In the genomic region with DNA sequence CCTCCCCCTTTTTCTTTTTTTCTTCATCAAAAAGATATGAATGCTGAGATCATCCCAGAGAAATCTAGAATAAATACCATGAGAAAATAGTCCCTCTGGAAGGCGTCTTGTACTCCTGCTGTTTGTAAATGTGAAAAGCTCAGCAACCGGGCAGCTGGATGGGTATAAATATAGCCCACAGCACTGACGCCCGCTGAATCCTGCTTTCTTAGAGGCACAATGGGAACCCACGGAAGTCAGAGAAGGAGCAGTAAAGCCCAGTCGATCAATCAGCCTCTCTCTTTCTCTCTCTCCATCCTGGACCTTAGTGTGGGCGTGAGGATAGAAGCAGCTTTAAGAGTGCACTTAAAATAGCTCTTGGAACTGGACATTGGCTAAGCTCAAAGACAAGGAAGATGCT, we compare ENCODE assay signal across 13 cellular contexts.
DNase-seq lines count a peak whose midpoint lies in the region; ATAC-seq and TF ChIP-seq lines count a peak whose summit lies in the region.
"Had no signal": no experiment of that assay in that cellular context is flagged by ENCODE, and none has a peak within 500 bp of the region (broad histone marks: within the 10 kb centered on the region; RNA-seq: fewer than 3 reads in every experiment).

No MANE protein-coding gene starts in this region.

- peak; percentile 38 for ATAC-seq in body of pancreas
- ATAC-seq in psoas muscle, result peak; percentile 54 to 73 (median 68)

- no peak overlapping the region for H3K4me3 ChIP-seq in body of pancreas
- H3K4me3 ChIP-seq in psoas muscle, result peak overlapping the region; percentile 53

- H3K9me3 ChIP-seq in body of pancreas (no peaks in the 10 kb centered on the region), psoas muscle (no peaks in the 10 kb centered on the region)

- H3K4me1 ChIP-seq in body of pancreas (peaks cover 48% of the 10 kb centered on the region), psoas muscle (peaks cover 60% of the 10 kb centered on the region)

- H3K27me3 ChIP-seq in body of pancreas (no peaks in the 10 kb centered on the region), psoas muscle (ENCODE audit: insufficient read depth in 3 of 3, low read length in 2 of 3) (no peaks in the 10 kb centered on the region)

- DNase-seq in COLO829 (ENCODE audit: low spot score) (peak; percentile 69), body of pancreas (peak in 1 of 4 donors; percentile 57), hepatic stellate cell (ENCODE audit: low spot score) (peak; percentile 49), psoas muscle (no peak), A172 (ENCODE audit: low spot score) (no peak), globus pallidus (ENCODE audit: low spot score) (no peak), cerebellum (ENCODE audit: low spot score) (no peak)
- no peak for DNase-seq in activated CD8-positive, alpha-beta memory T cell treated with anti-CD3 and anti-CD28 coated beads, Interleukin-2, amount 50 U/mL, for 48 hours
- DNase-seq: activated T-cell treated with anti-CD3 and anti-CD28 coated beads, Interleukin-2, amount 50 U/mL, for 48 hours; DMS 273 treated with DMSO at 0.1 percent for 48 hours; kidney; NCI-H1436; NCI-H774 had no signal

- WGBS in body of pancreas, 2 donors, result 24 to 39% methylated on average over 7 of the region's 7 CpGs
- WGBS in psoas muscle, 3 donors, result 11 to 20% (median 14%) methylated on average over 7 of the region's 7 CpGs

- H3K36me3 ChIP-seq in body of pancreas (replicated peaks in 1 of 2; ENCODE audit: insufficient read depth in 1 of 2, low read depth in 2 of 2) (no peaks in the 10 kb centered on the region), psoas muscle (ENCODE audit: insufficient read depth in 1 of 2, low read depth in 1 of 2) (no peaks in the 10 kb centered on the region)

- intact Hi-C loops in body of pancreas (cut with DNase I) (no loop called here), psoas muscle (cut with DNase I) (no loop called here)

- TF ChIP-seq CTCF in body of pancreas (IDR thresholded peaks at IDR 0.05) (no peak), psoas muscle (IDR thresholded peaks at IDR 0.05) (no peak)

- peak overlapping the region in 2 of 4 donors; percentile 45 to 47 for H3K27ac ChIP-seq in body of pancreas
- H3K27ac ChIP-seq in psoas muscle, result peak overlapping the region; percentile 91

- no peak for TF ChIP-seq POLR2A in body of pancreas (IDR thresholded peaks at IDR 0.05)

Comparison
In these comparisons a context has a peak if more than half of its experiments do, and no peak if none do; other contexts are left out.
1. DNase-seq: peak in COLO829 (single experiment) and hepatic stellate cell (single experiment); none in psoas muscle (0 of 2), A172 (single experiment), activated CD8-positive, alpha-beta memory T cell treated with anti-CD3 and anti-CD28 coated beads, Interleukin-2, amount 50 U/mL, for 48 hours (single experiment), globus pallidus (single experiment) and cerebellum (single experiment).